ENCODE assay signal across 1 cellular context in the genomic region with DNA sequence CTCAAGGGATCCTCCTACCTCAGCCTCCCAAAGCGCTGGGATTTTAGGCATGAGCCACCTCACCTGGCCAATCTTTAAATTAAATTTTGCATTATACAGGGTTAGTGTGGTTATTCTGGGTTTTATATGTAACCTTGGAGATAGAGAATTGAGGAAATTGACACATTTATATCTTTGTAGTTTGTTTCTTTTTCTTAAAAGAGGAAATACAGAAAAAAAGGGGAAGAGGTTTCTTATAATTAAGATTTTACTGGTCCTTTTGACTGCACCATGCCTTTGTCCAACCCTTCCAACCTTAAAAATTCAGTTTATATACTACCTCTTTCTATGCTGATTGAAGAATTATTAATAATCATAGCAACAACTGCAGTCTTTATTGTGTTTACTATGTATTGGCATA.
A peak's percentile ranks its signal among the peaks of the same experiment; 100 is the strongest.
TF ChIP-seq lines count a peak whose summit lies in the region.

No MANE protein-coding gene starts in this region.

TF ChIP-seq in GM12878, 131 proteins besides CTCF, POLR2A, EP300 and RAD21:
- TF ChIP-seq TAF1 (IDR thresholded peaks at IDR 0.05; ENCODE audit: borderline replicate concordance, low read depth, low read length) (no peak), HCFC1 (IDR thresholded peaks at IDR 0.05; ENCODE audit: low read length) (no peak), KLF5 (IDR thresholded peaks at IDR 0.05; ENCODE audit: partially characterized antibody) (no peak), SP1 (IDR thresholded peaks at IDR 0.05; ENCODE audit: low read depth, low read length) (no peak), SPI1 (IDR thresholded peaks at IDR 0.05; ENCODE audit: borderline replicate concordance, insufficient read depth, low read depth, low read length) (peak; percentile 62; the same call in 1 of the 2 replicates), ESRRA (IDR thresholded peaks at IDR 0.05; ENCODE audit: low read length) (no peak), PML (IDR thresholded peaks at IDR 0.05; ENCODE audit: low read length) (no peak)
- TF ChIP-seq, protein P1, sequence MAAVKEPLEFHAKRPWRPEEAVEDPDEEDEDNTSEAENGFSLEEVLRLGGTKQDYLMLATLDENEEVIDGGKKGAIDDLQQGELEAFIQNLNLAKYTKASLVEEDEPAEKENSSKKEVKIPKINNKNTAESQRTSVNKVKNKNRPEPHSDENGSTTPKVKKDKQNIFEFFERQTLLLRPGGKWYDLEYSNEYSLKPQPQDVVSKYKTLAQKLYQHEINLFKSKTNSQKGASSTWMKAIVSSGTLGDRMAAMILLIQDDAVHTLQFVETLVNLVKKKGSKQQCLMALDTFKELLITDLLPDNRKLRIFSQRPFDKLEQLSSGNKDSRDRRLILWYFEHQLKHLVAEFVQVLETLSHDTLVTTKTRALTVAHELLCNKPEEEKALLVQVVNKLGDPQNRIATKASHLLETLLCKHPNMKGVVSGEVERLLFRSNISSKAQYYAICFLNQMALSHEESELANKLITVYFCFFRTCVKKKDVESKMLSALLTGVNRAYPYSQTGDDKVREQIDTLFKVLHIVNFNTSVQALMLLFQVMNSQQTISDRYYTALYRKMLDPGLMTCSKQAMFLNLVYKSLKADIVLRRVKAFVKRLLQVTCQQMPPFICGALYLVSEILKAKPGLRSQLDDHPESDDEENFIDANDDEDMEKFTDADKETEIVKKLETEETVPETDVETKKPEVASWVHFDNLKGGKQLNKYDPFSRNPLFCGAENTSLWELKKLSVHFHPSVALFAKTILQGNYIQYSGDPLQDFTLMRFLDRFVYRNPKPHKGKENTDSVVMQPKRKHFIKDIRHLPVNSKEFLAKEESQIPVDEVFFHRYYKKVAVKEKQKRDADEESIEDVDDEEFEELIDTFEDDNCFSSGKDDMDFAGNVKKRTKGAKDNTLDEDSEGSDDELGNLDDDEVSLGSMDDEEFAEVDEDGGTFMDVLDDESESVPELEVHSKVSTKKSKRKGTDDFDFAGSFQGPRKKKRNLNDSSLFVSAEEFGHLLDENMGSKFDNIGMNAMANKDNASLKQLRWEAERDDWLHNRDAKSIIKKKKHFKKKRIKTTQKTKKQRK (IDR thresholded peaks at IDR 0.05; ENCODE audit: low read depth, low read length) = no peak
- TF ChIP-seq, protein P2, sequence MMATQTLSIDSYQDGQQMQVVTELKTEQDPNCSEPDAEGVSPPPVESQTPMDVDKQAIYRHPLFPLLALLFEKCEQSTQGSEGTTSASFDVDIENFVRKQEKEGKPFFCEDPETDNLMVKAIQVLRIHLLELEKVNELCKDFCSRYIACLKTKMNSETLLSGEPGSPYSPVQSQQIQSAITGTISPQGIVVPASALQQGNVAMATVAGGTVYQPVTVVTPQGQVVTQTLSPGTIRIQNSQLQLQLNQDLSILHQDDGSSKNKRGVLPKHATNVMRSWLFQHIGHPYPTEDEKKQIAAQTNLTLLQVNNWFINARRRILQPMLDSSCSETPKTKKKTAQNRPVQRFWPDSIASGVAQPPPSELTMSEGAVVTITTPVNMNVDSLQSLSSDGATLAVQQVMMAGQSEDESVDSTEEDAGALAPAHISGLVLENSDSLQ (IDR thresholded peaks at IDR 0.05) = no peak
